ENCODE assay signal across 1 cellular context in the genomic region with DNA sequence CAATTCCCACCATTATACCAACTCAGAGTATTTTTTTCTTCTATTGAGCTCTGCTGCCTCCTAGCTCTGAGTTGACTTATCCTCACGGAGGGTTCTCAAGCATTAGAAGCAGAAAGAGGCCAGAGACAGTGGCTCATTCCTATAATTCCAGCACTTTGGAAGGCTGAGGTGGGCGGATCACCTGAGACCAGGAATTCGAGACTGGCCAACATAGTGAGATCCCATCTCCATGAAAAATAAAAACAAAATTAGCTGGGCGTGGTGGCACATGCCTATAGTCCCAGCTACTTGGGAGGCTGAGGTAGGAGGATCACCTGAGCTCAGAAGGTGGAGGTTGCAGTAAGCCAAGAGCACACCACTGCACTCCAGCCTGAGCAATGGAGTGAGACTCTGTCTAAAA.
TF ChIP-seq lines count a peak whose summit lies in the region.

No MANE protein-coding gene starts in this region.

TF ChIP-seq in HepG2, 621 proteins besides CTCF, POLR2A, EP300 and RAD21:
- no peak for TF ChIP-seq POGK (CRISPR knock-in tag; conservative IDR thresholded peaks at IDR 0.05)
- peak; percentile 73 for TF ChIP-seq ZNF121 (CRISPR knock-in tag; IDR thresholded peaks at IDR 0.05)
- no peak for TF ChIP-seq ZNF256 (CRISPR knock-in tag; conservative IDR thresholded peaks at IDR 0.05)
- no peak for TF ChIP-seq ZNF333 (CRISPR knock-in tag; IDR thresholded peaks at IDR 0.05; ENCODE audit: borderline replicate concordance)
- TF ChIP-seq GATAD1 (CRISPR knock-in tag; IDR thresholded peaks at IDR 0.05): no peak
- TF ChIP-seq ZNF75D (CRISPR knock-in tag; IDR thresholded peaks at IDR 0.05; ENCODE audit: borderline replicate concordance): no peak
- no peak for TF ChIP-seq AHR (CRISPR knock-in tag; IDR thresholded peaks at IDR 0.05)
